10 cellular contexts compared by ENCODE assay signal in the genomic region with DNA sequence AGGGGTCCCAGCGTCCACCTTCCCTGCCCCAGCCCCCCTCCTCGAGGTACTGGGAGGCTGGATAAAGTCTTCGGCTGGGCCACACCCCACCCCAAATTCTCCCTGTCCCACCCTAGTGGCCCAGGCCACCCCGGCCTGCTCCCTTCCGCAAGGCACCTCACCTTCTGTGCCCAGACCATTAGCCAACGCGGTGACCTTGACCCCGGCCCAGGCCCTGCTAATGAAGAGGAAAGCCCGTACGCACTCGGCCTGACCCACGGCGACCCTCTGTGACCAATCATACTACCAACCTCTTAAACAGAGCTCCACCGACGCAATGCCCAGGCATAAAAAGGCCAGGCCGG. TPM values are rescaled to one million over a fixed set of nuclear protein-coding genes. Genes with fewer than 3 reads are reported as not detected.
DNase-seq lines count a peak whose midpoint lies in the region; ATAC-seq and TF ChIP-seq lines count a peak whose summit lies in the region.
"Had no signal": no experiment of that assay in that cellular context is flagged by ENCODE, and none has a peak within 500 bp of the region (broad histone marks: within the 10 kb centered on the region; RNA-seq: fewer than 3 reads in every experiment).

No MANE protein-coding gene starts in this region.

- peaks cover 8 to 16% of the 10 kb centered on the region in 2 donors for H3K27me3 Mint-ChIP-seq in natural killer cell (ENCODE audit: low read depth in 2 of 2)

- peak overlapping the region; percentile 5 to 25 for H3K27ac Mint-ChIP-seq in natural killer cell

- intact Hi-C loops in natural killer cell (cut with micrococcal nuclease): no loop called here

- no peaks in the 10 kb centered on the region for H3K9me3 ChIP-seq in effector memory CD4-positive, alpha-beta T cell (ENCODE audit: control insufficient read depth, low read length)

- H3K4me1 ChIP-seq in effector memory CD4-positive, alpha-beta T cell (ENCODE audit: control insufficient read depth, insufficient read depth, low read length, poor library complexity, severe bottlenecking): peaks cover 11% of the 10 kb centered on the region

- no peak for ATAC-seq in natural killer cell

- TF ChIP-seq CTCF in AG09309 (IDR thresholded peaks at IDR 0.05; ENCODE audit: control insufficient read depth, insufficient read depth, low read depth, low read length, missing control alignments) (no peak), natural killer cell (IDR thresholded peaks at IDR 0.05) (no peak)

- peak overlapping the region; percentile 51 for H3K27ac ChIP-seq in effector memory CD4-positive, alpha-beta T cell (ENCODE audit: insufficient read depth, low read length, poor library complexity, severe bottlenecking)

- DNase-seq in AG09309 (ENCODE audit: low read depth): no peak
- peak; percentile 44 for DNase-seq in H7
- DNase-seq in effector memory CD4-positive, alpha-beta T cell: no peak
- no peak for DNase-seq in natural killer cell
- no peak for DNase-seq in NCI-H2227 (lab: John Stamatoyannopoulos, UW; ENCODE audit: unreplicated experiment)
- DNase-seq in UCSD-AML1 (lab: John Stamatoyannopoulos, UW; ENCODE audit: unreplicated experiment): no peak
- DNase-seq in KBM-7: no peak
- no peak for DNase-seq in NCI-H2196 treated with DMSO at 0.1 percent for 48 hours (lab: John Stamatoyannopoulos, UW; ENCODE audit: unreplicated experiment)
- DNase-seq: effector CD8-positive, alpha-beta T cell had no signal

- H3K36me3 Mint-ChIP-seq in natural killer cell: no peaks in the 10 kb centered on the region

- H3K4me3 ChIP-seq in AG09309 (ENCODE audit: control insufficient read depth, low read depth, low read length): peak overlapping the region; percentile 32
- peak overlapping the region; percentile 46 for H3K4me3 ChIP-seq in H7 (ENCODE audit: insufficient read depth, low read depth, low read length)
- H3K4me3 ChIP-seq in effector memory CD4-positive, alpha-beta T cell (ENCODE audit: insufficient read depth, low read depth, low read length, poor library complexity, severe bottlenecking): peak overlapping the region; percentile 73

- H3K4me1 Mint-ChIP-seq in natural killer cell: peaks cover 9 to 17% of the 10 kb centered on the region in 2 donors

- H3K36me3 ChIP-seq in H7 (replicated peaks; ENCODE audit: control insufficient read depth, insufficient read depth, low read length): no peaks in the 10 kb centered on the region
- no peaks in the 10 kb centered on the region for H3K36me3 ChIP-seq in effector memory CD4-positive, alpha-beta T cell (ENCODE audit: control insufficient read depth, insufficient read depth, low read length)

- in situ Hi-C loops in KBM-7 (cut with MboI; ENCODE audit: low pct_unique_long_range_greater_than_20kb, low sequenced_read_pairs): no loop called here

- no peaks in the 10 kb centered on the region for H3K9me3 Mint-ChIP-seq in natural killer cell

- H3K27me3 ChIP-seq in H7 (ENCODE audit: control insufficient read depth, insufficient read depth, low read length): peaks cover 28% of the 10 kb centered on the region
- no peaks in the 10 kb centered on the region for H3K27me3 ChIP-seq in effector memory CD4-positive, alpha-beta T cell (replicated peaks; ENCODE audit: control insufficient read depth, insufficient read depth, low read length, poor library complexity, severe bottlenecking)

- peak overlapping the region; percentile 89 for H3K4me3 Mint-ChIP-seq in natural killer cell

RNA-seq across cellular contexts. Expression of a gene that starts 0.2 kb away (rescaled TPM):
- total RNA-seq in H7 (2014; rRNA removed; shearing (Covaris generic)): 1.5 TPM in 1 of 2 replicates, not detected in the other
- not detected for total RNA-seq in natural killer cell
- total RNA-seq: MCF 10A had no signal

RNA-seq across cellular contexts. Expression of a gene that starts 13.3 kb away (rescaled TPM):
- not detected in 2 replicates for total RNA-seq in H7 (2014; rRNA removed; shearing (Covaris generic))
- not detected for total RNA-seq in natural killer cell
- total RNA-seq: MCF 10A had no signal

RNA-seq across cellular contexts. Expression of a gene that starts 25.4 kb away (rescaled TPM):
- 133 and 141 TPM in 2 replicates for total RNA-seq in H7 (2014; rRNA removed; shearing (Covaris generic))
- 10 to 100 TPM; 17.5 to 21.3 (median 19.1) TPM for total RNA-seq in natural killer cell

RNA-seq across cellular contexts. Expression of a gene that starts 27.8 kb away (rescaled TPM):
- total RNA-seq in H7 (2014; rRNA removed; shearing (Covaris generic)): not detected in 2 replicates
- 1 to 10 TPM in 1 of 3 donors, under 1 TPM in 2; 0.49 to 1.2 (median 0.68) TPM for total RNA-seq in natural killer cell
